15 cellular contexts compared by ENCODE assay signal in genomic region chr2:200968735-200969134, GRCh38. TPM values are rescaled to one million over a fixed set of nuclear protein-coding genes. Genes with fewer than 3 reads are reported as not detected.
DNase-seq lines count a peak whose midpoint lies in the region; ATAC-seq and TF ChIP-seq lines count a peak whose summit lies in the region.
"Had no signal": no experiment of that assay in that cellular context is flagged by ENCODE, and none has a peak within 500 bp of the region (broad histone marks: within the 10 kb centered on the region; RNA-seq: fewer than 3 reads in every experiment).

No MANE protein-coding gene starts in this region.

- no peak for DNase-seq in activated naive CD4-positive, alpha-beta T cell treated with anti-CD3 and anti-CD28 coated beads, Interleukin-2, amount 10 ng/mL, durations not matched to agents 7 days and 5 days
- DNase-seq in activated naive CD4-positive, alpha-beta T cell treated with anti-CD3 and anti-CD28 coated beads, Interleukin-2, amount 50 U/mL, for 72 hours (ENCODE audit: low spot score in 2 of 2) = no peak
- no peak for DNase-seq in Peyer's patch
- no peak for DNase-seq in endothelial cell (ENCODE audit: low spot score)
- no peak for DNase-seq in suprapubic skin (ENCODE audit: low spot score in 2 of 2)
- no peak for DNase-seq in NCI-H345 treated with DMSO at 0.1 percent for 48 hours (lab: John Stamatoyannopoulos, UW; ENCODE audit: unreplicated experiment)
- DNase-seq in retina = no peak
- no peak for DNase-seq in dermis blood vessel endothelial cell
- DNase-seq: AML-193; GF-D8; glutamatergic neuron; left ventricle myocardium inferior; NCI-H2081 treated with DMSO at 0.1 percent for 48 hours; NK-92 treated with Interleukin-12 subunit alpha and Interleukin-12 subunit beta, amount 100 ng/mL, for 24 hours; pancreas had no signal

- 91% methylated on average over 2 of the region's 2 CpGs for WGBS in suprapubic skin

- TF ChIP-seq POLR2A in Peyer's patch (IDR thresholded peaks at IDR 0.05) (no peak), suprapubic skin (IDR thresholded peaks at IDR 0.05) (no peak)

- H3K4me3 ChIP-seq in Peyer's patch (no peak overlapping the region), suprapubic skin (no peak overlapping the region)
- H3K4me3 ChIP-seq: left ventricle myocardium inferior, pancreas had no signal

- TF ChIP-seq EP300 in suprapubic skin (IDR thresholded peaks at IDR 0.05) = no peak

- H3K27me3 Mint-ChIP-seq in activated naive CD4-positive, alpha-beta T cell treated with anti-CD3 and anti-CD28 coated beads, Interleukin-2, amount 10 ng/mL, durations not matched to agents 7 days and 5 days = no peaks in the 10 kb centered on the region
- H3K27me3 Mint-ChIP-seq in endothelial cell (ENCODE audit: unreplicated experiment) = peaks cover 2% of the 10 kb centered on the region

- H3K27ac Mint-ChIP-seq in activated naive CD4-positive, alpha-beta T cell treated with anti-CD3 and anti-CD28 coated beads, Interleukin-2, amount 10 ng/mL, durations not matched to agents 7 days and 5 days = peak overlapping the region; percentile 4
- H3K27ac Mint-ChIP-seq in activated naive CD4-positive, alpha-beta T cell treated with anti-CD3 and anti-CD28 coated beads, Interleukin-2, amount 50 U/mL, for 72 hours = peak overlapping the region in 1 of 2 donors; percentile 21
- H3K27ac Mint-ChIP-seq in endothelial cell (ENCODE audit: unreplicated experiment) = peak overlapping the region; percentile 2

- no peak overlapping the region for H3K4me3 Mint-ChIP-seq in activated naive CD4-positive, alpha-beta T cell treated with anti-CD3 and anti-CD28 coated beads, Interleukin-2, amount 10 ng/mL, durations not matched to agents 7 days and 5 days
- H3K4me3 Mint-ChIP-seq in endothelial cell (ENCODE audit: unreplicated experiment) = no peak overlapping the region

- H3K27me3 ChIP-seq in Peyer's patch (no peaks in the 10 kb centered on the region), suprapubic skin (no peaks in the 10 kb centered on the region)
- H3K27me3 ChIP-seq: pancreas had no signal

- H3K27ac ChIP-seq in Peyer's patch (peak overlapping the region in 3 of 4 donors; percentile 41 to 81 (median 78)), suprapubic skin (peak overlapping the region; percentile 15)
- H3K27ac ChIP-seq: left ventricle myocardium inferior, pancreas had no signal

- peak in 2 of 6 experiments; percentile 16 to 23 for TF ChIP-seq CTCF in Peyer's patch (IDR thresholded peaks at IDR 0.05)
- no peak for TF ChIP-seq CTCF in endothelial cell (IDR thresholded peaks at IDR 0.05; ENCODE audit: unreplicated experiment)
- TF ChIP-seq CTCF in suprapubic skin (IDR thresholded peaks at IDR 0.05) = no peak

- H3K9me3 ChIP-seq in Peyer's patch (no peaks in the 10 kb centered on the region), suprapubic skin (no peaks in the 10 kb centered on the region)
- H3K9me3 ChIP-seq: left ventricle myocardium inferior, pancreas had no signal

- peaks cover 21% of the 10 kb centered on the region for H3K36me3 Mint-ChIP-seq in activated naive CD4-positive, alpha-beta T cell treated with anti-CD3 and anti-CD28 coated beads, Interleukin-2, amount 10 ng/mL, durations not matched to agents 7 days and 5 days
- H3K36me3 Mint-ChIP-seq in activated naive CD4-positive, alpha-beta T cell treated with anti-CD3 and anti-CD28 coated beads, Interleukin-2, amount 50 U/mL, for 72 hours = peaks cover 5 to 12% of the 10 kb centered on the region in 2 donors
- peaks cover 9% of the 10 kb centered on the region for H3K36me3 Mint-ChIP-seq in endothelial cell (ENCODE audit: low read depth, unreplicated experiment)

- H3K36me3 ChIP-seq in Peyer's patch (no peaks in the 10 kb centered on the region), suprapubic skin (no peaks in the 10 kb centered on the region)
- H3K36me3 ChIP-seq: left ventricle myocardium inferior, pancreas had no signal

- no peaks in the 10 kb centered on the region for H3K9me3 Mint-ChIP-seq in activated naive CD4-positive, alpha-beta T cell treated with anti-CD3 and anti-CD28 coated beads, Interleukin-2, amount 10 ng/mL, durations not matched to agents 7 days and 5 days
- no peaks in the 10 kb centered on the region for H3K9me3 Mint-ChIP-seq in activated naive CD4-positive, alpha-beta T cell treated with anti-CD3 and anti-CD28 coated beads, Interleukin-2, amount 50 U/mL, for 72 hours
- H3K9me3 Mint-ChIP-seq in endothelial cell (ENCODE audit: unreplicated experiment) = no peaks in the 10 kb centered on the region

- no peak for ATAC-seq in activated naive CD4-positive, alpha-beta T cell treated with anti-CD3 and anti-CD28 coated beads, Interleukin-2, amount 50 U/mL, for 72 hours
- ATAC-seq: pancreas had no signal

- peaks cover 0 to 3% (median 0%) of the 10 kb centered on the region in 4 donors for H3K4me1 ChIP-seq in Peyer's patch
- peaks cover 20% of the 10 kb centered on the region for H3K4me1 ChIP-seq in suprapubic skin

- CTCF ChIA-PET in activated naive CD4-positive, alpha-beta T cell treated with anti-CD3 and anti-CD28 coated beads, Interleukin-2, amount 10 ng/mL, durations not matched to agents 7 days and 5 days (lab: Charles Lee) = interaction anchor here (2.2 kb wide), 1 partner anchor 13 kb away, joined by 5 read pairs; no protein-coding TSS in a partner anchor

- peaks cover 38% of the 10 kb centered on the region for H3K4me1 Mint-ChIP-seq in activated naive CD4-positive, alpha-beta T cell treated with anti-CD3 and anti-CD28 coated beads, Interleukin-2, amount 10 ng/mL, durations not matched to agents 7 days and 5 days
- H3K4me1 Mint-ChIP-seq in endothelial cell (ENCODE audit: unreplicated experiment) = peaks cover 41% of the 10 kb centered on the region

RNA-seq across cellular contexts. Expression of gene ORC2, which starts 5.3 kb away (rescaled TPM):
- total RNA-seq in activated naive CD4-positive, alpha-beta T cell treated with anti-CD3 and anti-CD28 coated beads, Interleukin-2, amount 50 U/mL, for 72 hours = 10 to 100 TPM; 74.6 to 88.0 TPM
- total RNA-seq in Peyer's patch (10 to 100 TPM; 23.8 to 51.2 (median 28.7) TPM), endothelial cell (ENCODE audit: unreplicated experiment) (57.6 TPM), suprapubic skin (10 to 100 TPM; 13.3 to 39.7 (median 17.3) TPM), dermis blood vessel endothelial cell (19.7 and 25.5 TPM in 2 replicates)
